8 cellular contexts compared by ENCODE assay signal in the genomic region with DNA sequence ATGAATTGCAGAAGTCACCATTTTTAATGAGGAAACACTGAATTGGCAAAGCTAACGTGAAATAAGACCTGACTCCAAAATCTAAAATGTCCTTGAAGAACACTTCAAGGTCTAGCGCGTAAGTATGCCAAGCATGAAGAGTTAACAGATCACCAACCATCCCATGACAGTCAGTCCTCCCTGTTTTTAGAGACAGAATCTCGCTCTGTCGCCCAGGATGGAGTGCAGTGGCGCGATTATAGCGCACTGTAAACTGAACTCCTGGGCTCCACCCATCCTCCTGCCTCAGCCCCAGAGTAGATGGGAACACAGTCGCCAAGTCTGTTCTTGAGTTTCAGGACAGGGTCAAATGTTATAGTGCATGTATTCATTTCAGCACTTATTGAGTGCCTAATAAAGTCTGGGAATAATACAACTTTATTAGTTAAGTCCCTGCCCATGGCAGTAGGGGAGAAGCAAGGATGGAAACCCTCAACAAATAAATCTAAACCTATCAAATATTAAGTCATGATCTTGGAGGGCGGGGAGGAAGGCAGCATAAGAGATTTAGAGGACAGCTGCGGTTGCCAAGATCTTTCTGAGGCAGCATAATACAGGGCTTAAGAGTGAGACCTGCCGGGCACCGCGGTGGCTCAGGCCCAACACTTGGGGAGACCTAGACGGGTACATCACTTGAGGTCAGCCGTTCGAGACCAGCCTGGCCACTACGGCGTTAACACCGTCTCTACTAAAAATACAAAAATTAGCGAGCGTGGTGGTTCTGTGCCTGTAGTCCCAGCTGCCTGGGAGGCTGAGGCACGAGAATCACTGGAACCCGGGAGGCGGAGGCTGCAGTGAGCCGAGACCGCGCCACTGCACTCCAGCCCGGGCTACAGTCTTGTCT. TPM values are rescaled to one million over a fixed set of nuclear protein-coding genes. Genes with fewer than 3 reads are reported as not detected.
DNase-seq lines count a peak whose midpoint lies in the region; ATAC-seq and TF ChIP-seq lines count a peak whose summit lies in the region.

No MANE protein-coding gene starts in this region.

- H3K36me3 ChIP-seq in A673 (ENCODE audit: insufficient read depth, low read length, poor library complexity, severe bottlenecking), result peaks cover 6% of the 10 kb centered on the region
- peaks cover 0 to 2% (median 0%) of the 10 kb centered on the region in 4 donors for H3K36me3 ChIP-seq in right lobe of liver
- no peaks in the 10 kb centered on the region for H3K36me3 ChIP-seq in urinary bladder (ENCODE audit: insufficient read depth)

- WGBS in right lobe of liver (ENCODE audit: insufficient coverage, low coverage, low lambda C conversion rate, missing lambda C conversion rate), result 45% methylated on average over 19 of the region's 29 CpGs
- 64% methylated on average over 29 of the region's 29 CpGs for WGBS in urinary bladder

- H3K27me3 ChIP-seq in A673 (replicated peaks; ENCODE audit: insufficient read depth, low read depth, low read length, poor library complexity) (no peaks in the 10 kb centered on the region), right lobe of liver (no peaks in the 10 kb centered on the region)

- POLR2A ChIA-PET in A673 (lab: Charles Lee; ENCODE audit: low non-redundant PET), result no interaction called here

- peaks cover 14% of the 10 kb centered on the region for H3K4me1 ChIP-seq in A673 (ENCODE audit: insufficient read depth, low read length, poor library complexity, severe bottlenecking)
- H3K4me1 ChIP-seq in right lobe of liver, result peaks cover 0 to 24% (median 0%) of the 10 kb centered on the region in 4 donors
- peaks cover 1% of the 10 kb centered on the region for H3K4me1 ChIP-seq in urinary bladder (ENCODE audit: insufficient read depth)

- H3K27ac ChIP-seq in A673 (ENCODE audit: low read depth, low read length, poor library complexity, severe bottlenecking), result peak overlapping the region; percentile 100
- peak overlapping the region; percentile 98 for H3K27ac ChIP-seq in angular gyrus (ENCODE audit: low read depth, low read length)
- H3K27ac ChIP-seq in right lobe of liver, result peak overlapping the region in 2 of 3 donors; percentile 96 to 98
- H3K27ac ChIP-seq in urinary bladder (ENCODE audit: low read depth), result no peak overlapping the region

- ATAC-seq in GM18861 (IDR thresholded peaks at IDR 0.05; ENCODE audit: unreplicated experiment), result peak; percentile 0
- ATAC-seq in HG03460 (IDR thresholded peaks at IDR 0.05; ENCODE audit: unreplicated experiment), result peak; percentile 0
- no peak for ATAC-seq in right lobe of liver

- CTCF ChIA-PET in A673 (lab: Charles Lee), result interaction anchor here (0.7 kb wide), 1 partner anchor 35 kb away, joined by 3 read pairs; no protein-coding TSS in a partner anchor

- BruUV-seq in A673 (replicated peaks; lab: Mats Ljungman, UMichigan), result no TSS peak

- peak overlapping the region; percentile 88 for H3K4me3 ChIP-seq in A673 (ENCODE audit: low read depth, low read length, poor library complexity, severe bottlenecking)
- peak overlapping the region; percentile 73 to 96 (median 93) for H3K4me3 ChIP-seq in right lobe of liver
- peak overlapping the region; percentile 89 for H3K4me3 ChIP-seq in urinary bladder (ENCODE audit: low read depth, low read length)

- intact Hi-C loops in A673 (cut with micrococcal nuclease; ENCODE audit: unreplicated experiment), result no loop called here
- intact Hi-C loops in right lobe of liver (cut with DNase I), result no loop called here

- DNase-seq in A673 (ENCODE audit: low spot score) (no peak), right lobe of liver (no peak), NCI-H1436 (lab: John Stamatoyannopoulos, UW) (no peak), NCI-H1092 (lab: John Stamatoyannopoulos, UW) (no peak)

- no peak for TF ChIP-seq POLR2A in right lobe of liver (IDR thresholded peaks at IDR 0.05)

- TF ChIP-seq CTCF in A673 (conservative IDR thresholded peaks at IDR 0.05; ENCODE audit: low read depth, low read length) (no peak), right lobe of liver (IDR thresholded peaks at IDR 0.05) (no peak)

- H3K9me3 ChIP-seq in A673 (ENCODE audit: low read depth, low read length, poor library complexity, severe bottlenecking) (no peaks in the 10 kb centered on the region), right lobe of liver (no peaks in the 10 kb centered on the region)

RNA-seq across cellular contexts. Expression of gene ATPSCKMT, which starts 1.1 kb away (rescaled TPM):
- total RNA-seq in A673 (2021) (34.8 and 36.6 TPM in 2 replicates), right lobe of liver (10 to 100 TPM in 5 of 6 experiments, 1 to 10 TPM in 1; 7.5 to 16.0 (median 14.1) TPM), urinary bladder (40.1 TPM)
- polyA plus RNA-seq in urinary bladder, result 13.9 TPM

RNA-seq across cellular contexts. Expression of gene CCT5, which starts 1.5 kb away (rescaled TPM):
- total RNA-seq in A673 (2021) (651 and 675 TPM in 2 replicates), right lobe of liver (100 to 1,000 TPM in 2 of 6 experiments, 10 to 100 TPM in 4; 39.7 to 124 (median 74.8) TPM), urinary bladder (173 TPM)
- polyA plus RNA-seq in urinary bladder, result 148 TPM

RNA-seq across cellular contexts. Expression of gene CMBL, which starts 59.1 kb away (rescaled TPM):
- total RNA-seq in A673 (2021), result 15.7 and 17.2 TPM in 2 replicates
- total RNA-seq in right lobe of liver, result 100 to 1,000 TPM in 3 of 6 experiments, 10 to 100 TPM in 3; 29.4 to 206 (median 97.7) TPM
- total RNA-seq in urinary bladder, result 17.2 TPM
- polyA plus RNA-seq in urinary bladder, result 28.2 TPM

Comparison
In these comparisons a context has a peak if more than half of its experiments do, and no peak if none do; other contexts are left out.
1. ATAC-seq: peak in GM18861 (single experiment) and HG03460 (single experiment); none in right lobe of liver (0 of 4).
2. Peak in every context shown above with its lines, with median percentiles within 50 percentile points of each other: H3K4me3 ChIP-seq.